17 cellular contexts compared by ENCODE assay signal in genomic region chr7:151437163-151437553, GRCh38. TPM values are rescaled to one million over a fixed set of nuclear protein-coding genes. Genes with fewer than 3 reads are reported as not detected.
"Had no signal": no experiment of that assay in that cellular context is flagged by ENCODE, and none has a peak within 500 bp of the region (broad histone marks: within the 10 kb centered on the region; RNA-seq: fewer than 3 reads in every experiment).

No MANE protein-coding gene starts in this region.

- H3K4me3 ChIP-seq: heart right ventricle, prostate gland, right lobe of liver had no signal

- H3K9me3 ChIP-seq: heart right ventricle, prostate gland, right lobe of liver had no signal

- H3K27ac ChIP-seq: prostate gland, right lobe of liver had no signal

- H3K27me3 Mint-ChIP-seq: activated CD4-positive, alpha-beta memory T cell treated with anti-CD3 and anti-CD28 coated beads for 36 hours; activated naive CD8-positive, alpha-beta T cell treated with anti-CD3 and anti-CD28 coated beads, Interleukin-2, amount 50 U/mL, for 24 hours had no signal

- H3K27ac Mint-ChIP-seq: activated naive CD8-positive, alpha-beta T cell treated with anti-CD3 and anti-CD28 coated beads, Interleukin-2, amount 50 U/mL, for 24 hours; naive B cell; T-helper 2 cell treated with Interferon-gamma antibody and Interleukin-4, amounts not matched to agents 5 μg/mL and 100 μg/mL, for 36 hours had no signal

- H3K36me3 Mint-ChIP-seq: activated CD4-positive, alpha-beta memory T cell treated with anti-CD3 and anti-CD28 coated beads for 36 hours; naive B cell had no signal

- H3K27me3 ChIP-seq: right lobe of liver had no signal

- H3K4me3 Mint-ChIP-seq: activated CD4-positive, alpha-beta memory T cell treated with anti-CD3 and anti-CD28 coated beads for 36 hours; activated naive CD8-positive, alpha-beta T cell treated with anti-CD3 and anti-CD28 coated beads, Interleukin-2, amount 50 U/mL, for 24 hours; activated T-cell treated with anti-CD3 and anti-CD28 coated beads, Interleukin-2, amount 50 U/mL, for 4 hours; naive B cell; T-helper 2 cell treated with Interferon-gamma antibody and Interleukin-4, amounts not matched to agents 5 μg/mL and 100 μg/mL, for 36 hours had no signal

- DNase-seq: activated CD4-positive, alpha-beta memory T cell treated with anti-CD3 and anti-CD28 coated beads for 36 hours; activated CD4-positive, alpha-beta T cell treated with anti-CD3 and anti-CD28 coated beads for 1 hour; activated naive CD8-positive, alpha-beta T cell treated with anti-CD3 and anti-CD28 coated beads, Interleukin-2, amount 50 U/mL, for 24 hours; activated T-cell treated with anti-CD3 and anti-CD28 coated beads, Interleukin-2, amount 50 U/mL, for 4 hours; heart right ventricle; naive B cell; right lobe of liver; stimulated activated CD4-positive, alpha-beta T cell treated with anti-CD3 and anti-CD28 coated beads, Interleukin-2, amount 100 ng/mL, for 48 hours; stimulated activated naive CD4-positive, alpha-beta T cell treated with Interleukin-2 at 50 U/mL for 16 hours; SW 1271 had no signal

- H3K36me3 ChIP-seq: heart right ventricle, prostate gland, right lobe of liver had no signal

- H3K9me3 Mint-ChIP-seq: activated CD4-positive, alpha-beta memory T cell treated with anti-CD3 and anti-CD28 coated beads for 36 hours; activated naive CD8-positive, alpha-beta T cell treated with anti-CD3 and anti-CD28 coated beads, Interleukin-2, amount 50 U/mL, for 24 hours; activated T-cell treated with anti-CD3 and anti-CD28 coated beads, Interleukin-2, amount 50 U/mL, for 4 hours; naive B cell; T-helper 2 cell treated with Interferon-gamma antibody and Interleukin-4, amounts not matched to agents 5 μg/mL and 100 μg/mL, for 36 hours had no signal

- ATAC-seq: activated naive CD8-positive, alpha-beta T cell treated with anti-CD3 and anti-CD28 coated beads, Interleukin-2, amount 50 U/mL, for 24 hours; activated T-cell treated with anti-CD3 and anti-CD28 coated beads, Interleukin-2, amount 50 U/mL, for 4 hours had no signal

RNA-seq across cellular contexts. Expression of gene CRYGN, which starts 2.8 kb away (rescaled TPM):
- total RNA-seq: activated T-cell treated with anti-CD3 and anti-CD28 coated beads, Interleukin-2, amount 50 U/mL, for 4 hours; astrocyte; cardiac septum; endothelial cell of umbilical vein; left ventricle myocardium superior; prostate gland; right lobe of liver had no signal
- polyA plus RNA-seq: endothelial cell of umbilical vein, keratinocyte had no signal

RNA-seq across cellular contexts. Expression of gene WDR86, which starts 27.3 kb away (rescaled TPM):
- total RNA-seq: cardiac septum, endothelial cell of umbilical vein had no signal
- polyA plus RNA-seq: endothelial cell of umbilical vein, keratinocyte had no signal
